ENCODE assay signal across 10 cellular contexts in the genomic region with DNA sequence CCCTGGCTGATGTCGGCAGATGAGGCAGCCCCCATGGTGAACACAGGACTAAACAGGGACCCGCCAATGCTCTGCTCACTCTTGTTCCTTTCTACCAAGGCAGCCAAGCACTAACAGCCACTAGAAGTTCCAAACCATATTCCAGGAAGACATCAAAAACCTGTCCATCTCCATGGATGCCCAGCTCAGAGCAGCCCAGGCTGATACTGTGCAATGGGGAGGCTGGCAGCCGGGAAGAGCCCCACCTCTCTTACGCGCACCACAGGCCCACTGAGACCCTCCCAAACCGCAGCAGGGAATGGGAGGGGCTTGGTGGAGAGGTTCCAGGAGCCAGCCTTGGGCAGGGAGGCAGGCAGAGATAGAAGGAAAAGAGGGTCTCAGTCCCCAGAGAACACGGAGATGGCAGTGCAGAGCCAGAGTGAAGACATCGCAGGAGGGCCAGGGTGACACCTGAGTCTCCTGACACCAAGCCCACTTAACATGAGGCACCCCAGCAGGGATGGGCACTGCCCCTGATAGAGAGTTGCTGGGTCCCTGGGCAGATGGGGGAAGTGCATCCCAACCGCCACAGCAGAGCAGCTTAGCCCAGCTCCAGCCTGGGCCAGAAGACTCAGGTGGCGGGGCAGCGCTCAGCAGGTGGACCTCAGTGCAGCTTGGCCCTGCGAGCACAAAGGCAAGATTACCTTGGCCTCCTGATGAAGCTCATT. TPM values are rescaled to one million over a fixed set of nuclear protein-coding genes. Genes with fewer than 3 reads are reported as not detected.
A peak's percentile ranks its signal among the peaks of the same experiment; 100 is the strongest.
DNase-seq lines count a peak whose midpoint lies in the region; ATAC-seq and TF ChIP-seq lines count a peak whose summit lies in the region.
"Had no signal": no experiment of that assay in that cellular context is flagged by ENCODE, and none has a peak within 500 bp of the region (broad histone marks: within the 10 kb centered on the region; RNA-seq: fewer than 3 reads in every experiment).

No MANE protein-coding gene starts in this region.

- no peak overlapping the region for H3K14ac ChIP-seq in trophoblast cell (ENCODE audit: low read length)

- peak overlapping the region; percentile 76 to 94 (median 86) for H3K4me3 ChIP-seq in esophagus squamous epithelium
- no peak overlapping the region for H3K4me3 ChIP-seq in trophoblast cell (ENCODE audit: low read depth, low read length)

- H3K4ac ChIP-seq in trophoblast cell (ENCODE audit: low read depth, low read length) = peak overlapping the region; percentile 7

- H4K91ac ChIP-seq in trophoblast cell (ENCODE audit: low read depth, low read length) = no peak overlapping the region

- TF ChIP-seq CTCF in esophagus squamous epithelium (IDR thresholded peaks at IDR 0.05) = no peak

- no peak overlapping the region for H3K23ac ChIP-seq in trophoblast cell (ENCODE audit: low read length)

- H3K4me2 ChIP-seq in trophoblast cell (ENCODE audit: low read length) = no peak overlapping the region

- H4K12ac ChIP-seq in trophoblast cell (ENCODE audit: low read depth, low read length) = no peak overlapping the region

- ATAC-seq in GM18519 (IDR thresholded peaks at IDR 0.05; ENCODE audit: low FRiP score, unreplicated experiment) (no peak), esophagus mucosa (no peak)

- H3K36me3 ChIP-seq in esophagus squamous epithelium (peaks cover 0 to 28% (median 5%) of the 10 kb centered on the region in 3 donors), trophoblast cell (ENCODE audit: control insufficient read depth in 1 of 2, insufficient read depth in 2 of 2, low read length in 2 of 2) (peaks cover 18 to 24% of the 10 kb centered on the region in 2 experiments)

- H3K9ac ChIP-seq in trophoblast cell (ENCODE audit: low read length) = no peak overlapping the region

- DNase-seq in DMS153 (lab: John Stamatoyannopoulos, UW) = peak; percentile 63
- no peak for DNase-seq in DMS153 treated with DMSO at 0.1 percent for 48 hours (lab: John Stamatoyannopoulos, UW; ENCODE audit: unreplicated experiment)
- peak; percentile 50 for DNase-seq in NCI-H69 (lab: John Stamatoyannopoulos, UW)
- DNase-seq in esophagus squamous epithelium (lab: John Stamatoyannopoulos, UW) = no peak
- DNase-seq in trophoblast cell = no peak
- no peak for DNase-seq in SHP77 (lab: John Stamatoyannopoulos, UW)
- DNase-seq: central memory CD4-positive, alpha-beta T cell had no signal

- H2BK12ac ChIP-seq in trophoblast cell (ENCODE audit: low read length) = no peak overlapping the region

- no peak overlapping the region for H2AK5ac ChIP-seq in trophoblast cell (ENCODE audit: low read length)

- no peak overlapping the region for H2BK120ac ChIP-seq in trophoblast cell (ENCODE audit: insufficient read depth, low read length, poor library complexity)

- H3K9me3 ChIP-seq in esophagus squamous epithelium (no peaks in the 10 kb centered on the region), trophoblast cell (ENCODE audit: insufficient read depth, low read depth, low read length) (no peaks in the 10 kb centered on the region)

- no peak overlapping the region for H3K18ac ChIP-seq in trophoblast cell (ENCODE audit: low read length)

- no peak overlapping the region for H2AFZ ChIP-seq in trophoblast cell (ENCODE audit: insufficient read depth, low read length, poor library complexity)

- H3K4me1 ChIP-seq in esophagus squamous epithelium = peaks cover 45 to 90% (median 63%) of the 10 kb centered on the region in 3 donors
- peaks cover 8 to 13% of the 10 kb centered on the region in 2 experiments for H3K4me1 ChIP-seq in trophoblast cell (ENCODE audit: control insufficient read depth in 1 of 2, insufficient read depth in 2 of 2, low read length in 2 of 2)

- H3K27ac ChIP-seq in esophagus squamous epithelium = peak overlapping the region in 2 of 4 donors; percentile 4 to 12
- no peak overlapping the region for H3K27ac ChIP-seq in trophoblast cell (ENCODE audit: low read depth, low read length)
- H3K27ac ChIP-seq: 22Rv1 had no signal

- no peak overlapping the region for H2BK5ac ChIP-seq in trophoblast cell (ENCODE audit: low read depth, low read length, poor library complexity)

- no peak for TF ChIP-seq POLR2A in esophagus squamous epithelium (IDR thresholded peaks at IDR 0.05)

- peaks cover 24% of the 10 kb centered on the region for H3K79me2 ChIP-seq in trophoblast cell (ENCODE audit: control insufficient read depth, insufficient read depth, low read length, poor library complexity)

- H3K79me1 ChIP-seq in trophoblast cell (ENCODE audit: low read length) = peaks cover 11% of the 10 kb centered on the region

- H3K27me3 ChIP-seq in esophagus squamous epithelium (no peaks in the 10 kb centered on the region), trophoblast cell (ENCODE audit: insufficient read depth, low read length) (no peaks in the 10 kb centered on the region)

- WGBS in esophagus squamous epithelium, 2 donors = 57 to 60% methylated on average over 3 to 8 of the region's 12 CpGs
- no CpG with 5 or more reads among the region's 12 CpGs for WGBS in trophoblast cell (ENCODE audit: extremely low coverage, insufficient coverage, insufficient read length)

- intact Hi-C loops in esophagus squamous epithelium (cut with DNase I) = loop anchor here (10.0 kb wide), 1 partner anchor 130 kb away; no protein-coding TSS in a partner anchor

- H4K8ac ChIP-seq in trophoblast cell (ENCODE audit: low read depth, low read length) = no peak overlapping the region

RNA-seq across cellular contexts. Expression of gene HS6ST1, which starts 3.4 kb away (rescaled TPM):
- 10 to 100 TPM; 44.7 to 73.8 (median 56.8) TPM for total RNA-seq in esophagus squamous epithelium
- 26.6 and 27.7 TPM in 2 replicates for polyA plus RNA-seq in trophoblast cell (2013)
- 30.8 TPM for total RNA-seq in esophagus mucosa

Comparison
In these comparisons a context has a peak if more than half of its experiments do, and no peak if none do; other contexts are left out.
1. DNase-seq: peak in DMS153 (single experiment) and NCI-H69 (single experiment); none in DMS153 treated with DMSO at 0.1 percent for 48 hours (single experiment), esophagus squamous epithelium (single experiment), trophoblast cell (0 of 2) and SHP77 (0 of 2).